In the genomic region with DNA sequence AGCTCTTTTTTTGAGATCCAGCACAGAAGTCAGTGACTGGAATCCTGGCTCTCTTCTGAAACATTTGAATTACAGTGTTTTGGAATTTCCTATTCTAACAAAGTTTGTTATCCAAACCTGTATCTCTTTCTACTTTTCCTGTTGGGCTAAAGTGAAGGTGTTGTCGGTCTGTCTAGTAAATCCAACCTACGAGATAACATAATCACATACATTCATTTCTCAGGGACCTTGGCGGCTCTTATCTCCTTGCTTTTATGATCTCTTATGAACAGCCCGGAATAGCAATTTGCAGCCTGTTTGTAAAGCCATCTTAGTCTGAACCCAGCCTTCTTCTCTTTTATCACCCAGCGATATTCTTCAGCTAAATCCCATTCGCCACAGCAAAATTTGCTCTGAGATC, we compare ENCODE assay signal across 2 cellular contexts.
A peak's percentile ranks its signal among the peaks of the same experiment; 100 is the strongest.
TF ChIP-seq lines count a peak whose summit lies in the region.

No MANE protein-coding gene starts in this region.

TF ChIP-seq in HEK293, 187 proteins besides CTCF, POLR2A, EP300 and RAD21:
- TF ChIP-seq TCF7L2 (IDR thresholded peaks at IDR 0.05; ENCODE audit: borderline replicate concordance, low read depth, low read length) (peak; percentile 51; the same call in 1 of the 2 replicates), TRIM28 (IDR thresholded peaks at IDR 0.05; ENCODE audit: borderline replicate concordance, low read length) (0 out of 2 replicates have a peak, but pooled peaks have one; percentile 26), ZNF654 (tag by site-specific recombination; IDR thresholded peaks at IDR 0.05; ENCODE audit: low read depth) (no peak), SCRT1 (tag by site-specific recombination; IDR thresholded peaks at IDR 0.05; ENCODE audit: borderline replicate concordance) (no peak), ZNF24 (tag by site-specific recombination; IDR thresholded peaks at IDR 0.05) (no peak), ZNF416 (tag by site-specific recombination; IDR thresholded peaks at IDR 0.05) (no peak), FEZF1 (tag by site-specific recombination; IDR thresholded peaks at IDR 0.05) (peak; percentile 30; the same call in 1 of the 2 replicates), ZNF19 (tag by site-specific recombination; IDR thresholded peaks at IDR 0.05; ENCODE audit: low read depth) (no peak)

TF ChIP-seq in HepG2, 621 proteins besides CTCF, POLR2A, EP300 and RAD21:
- TF ChIP-seq ZNF10 (CRISPR knock-in tag; IDR thresholded peaks at IDR 0.05; ENCODE audit: borderline replicate concordance, low read depth) (no peak), KLF12 (CRISPR knock-in tag; IDR thresholded peaks at IDR 0.05; ENCODE audit: borderline replicate concordance) (0 out of 2 replicates have a peak, but pooled peaks have one; percentile 7), HDAC2 (CRISPR knock-in tag; IDR thresholded peaks at IDR 0.05) (no peak)
